In genomic region chrX:113260474-113260873, GRCh38 we compare ENCODE assay signal across 1 cellular context.
TF ChIP-seq lines count a peak whose summit lies in the region.

No MANE protein-coding gene starts in this region.

TF ChIP-seq in Ishikawa, 13 proteins besides CTCF, POLR2A, EP300 and RAD21 (continued from another document):
- TF ChIP-seq REST (IDR thresholded peaks at IDR 0.05; ENCODE audit: low read depth) = no peak
- TF ChIP-seq FOXM1 (IDR thresholded peaks at IDR 0.05; ENCODE audit: borderline replicate concordance, low read depth) = no peak
- TF ChIP-seq TCF12 (IDR thresholded peaks at IDR 0.05; ENCODE audit: low read depth) = no peak
- no peak for TF ChIP-seq CREB1 (IDR thresholded peaks at IDR 0.05; ENCODE audit: low read depth)
- no peak for TF ChIP-seq TAF1 (IDR thresholded peaks at IDR 0.05; ENCODE audit: low read depth)
- TF ChIP-seq NFIC (IDR thresholded peaks at IDR 0.05) = no peak
